ENCODE assay signal across 12 cellular contexts in the genomic region with DNA sequence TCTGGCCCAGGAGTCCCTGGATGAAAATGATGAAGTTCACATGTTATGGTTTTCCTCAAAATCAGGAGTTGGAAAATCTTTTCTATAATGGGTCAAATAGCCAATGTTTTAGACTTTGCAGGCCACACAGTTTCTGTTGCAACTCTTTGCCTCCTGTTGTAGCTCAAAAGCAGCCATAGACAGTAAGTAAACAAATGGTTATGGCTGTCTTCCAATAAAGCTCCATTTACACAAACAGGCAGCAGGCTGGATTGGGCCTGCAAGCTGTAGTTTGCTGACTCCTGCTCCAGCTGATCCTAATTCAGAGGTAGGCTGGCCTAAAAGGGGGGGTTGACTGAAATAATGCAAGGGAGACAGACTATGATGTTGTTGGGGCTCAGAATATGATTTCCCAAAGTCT.
DNase-seq lines count a peak whose midpoint lies in the region; ATAC-seq, FAIRE-seq and TF ChIP-seq lines count a peak whose summit lies in the region.
"Had no signal": no experiment of that assay in that cellular context is flagged by ENCODE, and none has a peak within 500 bp of the region (broad histone marks: within the 10 kb centered on the region; RNA-seq: fewer than 3 reads in every experiment).

No MANE protein-coding gene starts in this region.

- H3K9me3 ChIP-seq in muscle layer of duodenum (ENCODE audit: control insufficient read depth in 1 of 2, low read length in 2 of 2): no peaks in the 10 kb centered on the region
- H3K9me3 ChIP-seq: MG63, neutrophil had no signal

- peaks cover 4 to 10% of the 10 kb centered on the region in 2 donors for H3K4me1 Mint-ChIP-seq in stimulated activated naive B cell treated with anti-CD40 and anti-IgM and Interleukin-4, amounts not matched to agents 10 μg/mL and 1 μg/mL and 100 μg/mL, for 72 hours

- H3K27me3 Mint-ChIP-seq in stimulated activated naive B cell treated with anti-CD40 and anti-IgM and Interleukin-4, amounts not matched to agents 10 μg/mL and 1 μg/mL and 100 μg/mL, for 72 hours: no peaks in the 10 kb centered on the region

- no peaks in the 10 kb centered on the region for H3K36me3 Mint-ChIP-seq in stimulated activated naive B cell treated with anti-CD40 and anti-IgM and Interleukin-4, amounts not matched to agents 10 μg/mL and 1 μg/mL and 100 μg/mL, for 72 hours

- no peak for FAIRE-seq in RCC 7860 (lab: Jason Lieb, UNC)

- peaks cover 26 to 84% of the 10 kb centered on the region in 2 donors for H3K4me1 ChIP-seq in muscle layer of duodenum (ENCODE audit: control insufficient read depth in 1 of 2, insufficient read depth in 2 of 2, low read length in 2 of 2)

- no peaks in the 10 kb centered on the region for H3K36me3 ChIP-seq in muscle layer of duodenum (ENCODE audit: control insufficient read depth in 1 of 2, insufficient read depth in 2 of 2, low read length in 2 of 2)
- H3K36me3 ChIP-seq: MG63, neutrophil had no signal

- TF ChIP-seq CTCF in choroid plexus epithelial cell (conservative IDR thresholded peaks at IDR 0.05; ENCODE audit: low read depth, low read length): no peak

- H3K4me3 ChIP-seq in choroid plexus epithelial cell (ENCODE audit: low read depth, low read length): no peak overlapping the region
- H3K4me3 ChIP-seq in muscle layer of duodenum (ENCODE audit: low read depth in 1 of 2, low read length in 2 of 2): no peak overlapping the region
- H3K4me3 ChIP-seq: MG63 had no signal

- H3K27me3 ChIP-seq in muscle layer of duodenum (ENCODE audit: low read depth, low read length): no peaks in the 10 kb centered on the region
- H3K27me3 ChIP-seq: MG63, neutrophil had no signal

- H3K27ac Mint-ChIP-seq in stimulated activated naive B cell treated with anti-CD40 and anti-IgM and Interleukin-4, amounts not matched to agents 10 μg/mL and 1 μg/mL and 100 μg/mL, for 72 hours: no peak overlapping the region

- no peaks in the 10 kb centered on the region for H3K9me3 Mint-ChIP-seq in stimulated activated naive B cell treated with anti-CD40 and anti-IgM and Interleukin-4, amounts not matched to agents 10 μg/mL and 1 μg/mL and 100 μg/mL, for 72 hours

- H3K27ac ChIP-seq in muscle layer of duodenum (ENCODE audit: low read length): peak overlapping the region; percentile 1
- H3K27ac ChIP-seq: neutrophil had no signal

- DNase-seq in Ammon's horn (ENCODE audit: low spot score) (peak; percentile 47), NCI-H2029 (lab: John Stamatoyannopoulos, UW) (peak; percentile 85), choroid plexus epithelial cell (ENCODE audit: low read depth) (peak; percentile 81), RCC 7860 (ENCODE audit: low spot score) (no peak), amygdala (lab: John Stamatoyannopoulos, UW) (no peak), cerebellar cortex (ENCODE audit: low spot score) (no peak)
- DNase-seq in stimulated activated naive B cell treated with anti-CD40 and anti-IgM and Interleukin-4, amounts not matched to agents 10 μg/mL and 1 μg/mL and 100 μg/mL, for 72 hours: no peak
- DNase-seq: activated T-cell treated with anti-CD3 and anti-CD28 coated beads, Interleukin-2, amount 50 U/mL, for 48 hours; MG63 had no signal

- ATAC-seq in stimulated activated naive B cell treated with anti-CD40 and anti-IgM and Interleukin-4, amounts not matched to agents 10 μg/mL and 1 μg/mL and 100 μg/mL, for 72 hours (replicated peaks): no peak
- ATAC-seq: esophagus mucosa had no signal

- H3K4me3 Mint-ChIP-seq in stimulated activated naive B cell treated with anti-CD40 and anti-IgM and Interleukin-4, amounts not matched to agents 10 μg/mL and 1 μg/mL and 100 μg/mL, for 72 hours: no peak overlapping the region

Comparison
In these comparisons a context has a peak if more than half of its experiments do, and no peak if none do; other contexts are left out.
1. DNase-seq: peak in Ammon's horn (single experiment), NCI-H2029 (single experiment) and choroid plexus epithelial cell (single experiment); none in stimulated activated naive B cell treated with anti-CD40 and anti-IgM and Interleukin-4, amounts not matched to agents 10 μg/mL and 1 μg/mL and 100 μg/mL, for 72 hours (single experiment), RCC 7860 (single experiment), amygdala (0 of 56) and cerebellar cortex (single experiment).